ENCODE assay signal across 13 cellular contexts in genomic region chr16:29126057-29126494, GRCh38.
DNase-seq lines count a peak whose midpoint lies in the region; ATAC-seq and TF ChIP-seq lines count a peak whose summit lies in the region.
"Had no signal": no experiment of that assay in that cellular context is flagged by ENCODE, and none has a peak within 500 bp of the region (broad histone marks: within the 10 kb centered on the region; RNA-seq: fewer than 3 reads in every experiment).

No MANE protein-coding gene starts in this region.

- peaks cover 20% of the 10 kb centered on the region for H3K36me3 Mint-ChIP-seq in activated T-helper 2 cell treated with anti-CD3 and anti-CD28 coated beads, Interferon-gamma antibody, Interleukin-2, Interleukin-4, amounts not matched to agents 10 μg/mL and 5 μg/mL and 100 μg/mL, durations not matched to agents 14 hours and 24 hours and 36 hours (ENCODE audit: low read depth)

- no peak for TF ChIP-seq POLR2A in tibial nerve (IDR thresholded peaks at IDR 0.05)

- ATAC-seq in lung (ENCODE audit: insufficient read depth, low FRiP score) = peak; percentile 42

- DNase-seq in CD1c-positive myeloid dendritic cell (ENCODE audit: extremely low spot score) (peak; percentile 92), HL-60 (ENCODE audit: low read depth in 1 of 2, low spot score in 1 of 2) (peak in 1 of 2 experiments; percentile 86), lung (ENCODE audit: low spot score) (no peak), cerebellar cortex (ENCODE audit: low spot score) (no peak), HK-2 (ENCODE audit: unreplicated experiment) (no peak), NAMALWA (ENCODE audit: low spot score) (no peak), tibial nerve (ENCODE audit: low spot score in 2 of 2) (no peak)
- DNase-seq in activated T-helper 2 cell treated with anti-CD3 and anti-CD28 coated beads, Interferon-gamma antibody, Interleukin-2, Interleukin-4, amounts not matched to agents 10 μg/mL and 5 μg/mL and 100 μg/mL, durations not matched to agents 14 hours and 24 hours and 36 hours (ENCODE audit: low spot score) = no peak
- DNase-seq: NCI-H1436, NCI-H82, testis had no signal

- H3K27me3 Mint-ChIP-seq in activated T-helper 2 cell treated with anti-CD3 and anti-CD28 coated beads, Interferon-gamma antibody, Interleukin-2, Interleukin-4, amounts not matched to agents 10 μg/mL and 5 μg/mL and 100 μg/mL, durations not matched to agents 14 hours and 24 hours and 36 hours (ENCODE audit: low read depth) = no peaks in the 10 kb centered on the region
- H3K27me3 Mint-ChIP-seq: memory B cell had no signal

- no peaks in the 10 kb centered on the region for H3K27me3 ChIP-seq in HL-60 (ENCODE audit: insufficient read depth, poor library complexity, severe bottlenecking)
- no peaks in the 10 kb centered on the region for H3K27me3 ChIP-seq in lung (ENCODE audit: control insufficient read depth, insufficient read depth)
- H3K27me3 ChIP-seq in tibial nerve = no peaks in the 10 kb centered on the region
- H3K27me3 ChIP-seq: testis had no signal

- no peak for TF ChIP-seq EP300 in tibial nerve (IDR thresholded peaks at IDR 0.05)

- H3K9me3 ChIP-seq in lung (ENCODE audit: control insufficient read depth in 2 of 2, insufficient read depth in 1 of 2, low read length in 1 of 2) (no peaks in the 10 kb centered on the region), tibial nerve (no peaks in the 10 kb centered on the region)
- H3K9me3 ChIP-seq: testis had no signal

- intact Hi-C loops in activated T-helper 2 cell treated with anti-CD3 and anti-CD28 coated beads, Interferon-gamma antibody, Interleukin-2, Interleukin-4, amounts not matched to agents 10 μg/mL and 5 μg/mL and 100 μg/mL, durations not matched to agents 14 hours and 24 hours and 36 hours (cut with micrococcal nuclease) = no loop called here

- no peaks in the 10 kb centered on the region for H3K36me3 ChIP-seq in lung (ENCODE audit: control insufficient read depth in 2 of 2, insufficient read depth in 2 of 2, low read length in 2 of 2)
- H3K36me3 ChIP-seq in tibial nerve = peaks cover 0 to 5% (median 0%) of the 10 kb centered on the region in 3 donors

- TF ChIP-seq CTCF in HL-60 (IDR thresholded peaks at IDR 0.05; ENCODE audit: insufficient read depth, low read length) (no peak), lung (IDR thresholded peaks at IDR 0.05; ENCODE audit: control extremely low read depth, extremely low read depth) (no peak), tibial nerve (IDR thresholded peaks at IDR 0.05) (no peak)

- 46 to 72% methylated on average over 15 of the region's 15 CpGs for WGBS in lung, 2 donors
- 87 to 89% methylated on average over 15 of the region's 15 CpGs for WGBS in tibial nerve, 2 donors

- H3K27ac ChIP-seq in HL-60 (replicated peaks) = peak overlapping the region; percentile 64
- peak overlapping the region in 1 of 2 donors; percentile 52 for H3K27ac ChIP-seq in lung (ENCODE audit: low read depth in 1 of 2, low read length in 1 of 2)
- H3K27ac ChIP-seq in tibial nerve = no peak overlapping the region
- H3K27ac ChIP-seq: SK-N-MC, testis had no signal

- H3K4me1 ChIP-seq in lung (ENCODE audit: control insufficient read depth in 2 of 2, insufficient read depth in 2 of 2, low read length in 2 of 2) = peaks cover 0 to 4% of the 10 kb centered on the region in 2 donors
- H3K4me1 ChIP-seq in tibial nerve = peaks cover 0 to 36% (median 6%) of the 10 kb centered on the region in 4 donors

- peaks cover 9% of the 10 kb centered on the region for H3K4me1 Mint-ChIP-seq in activated T-helper 2 cell treated with anti-CD3 and anti-CD28 coated beads, Interferon-gamma antibody, Interleukin-2, Interleukin-4, amounts not matched to agents 10 μg/mL and 5 μg/mL and 100 μg/mL, durations not matched to agents 14 hours and 24 hours and 36 hours (ENCODE audit: low read depth)

- peak overlapping the region; percentile 5 for H3K27ac Mint-ChIP-seq in activated T-helper 2 cell treated with anti-CD3 and anti-CD28 coated beads, Interferon-gamma antibody, Interleukin-2, Interleukin-4, amounts not matched to agents 10 μg/mL and 5 μg/mL and 100 μg/mL, durations not matched to agents 14 hours and 24 hours and 36 hours

- H3K9me3 Mint-ChIP-seq in activated T-helper 2 cell treated with anti-CD3 and anti-CD28 coated beads, Interferon-gamma antibody, Interleukin-2, Interleukin-4, amounts not matched to agents 10 μg/mL and 5 μg/mL and 100 μg/mL, durations not matched to agents 14 hours and 24 hours and 36 hours = no peaks in the 10 kb centered on the region
- H3K9me3 Mint-ChIP-seq: memory B cell had no signal

- H3K4me3 ChIP-seq in HL-60 (replicated peaks; ENCODE audit: insufficient read depth, low read length) (no peak overlapping the region), lung (no peak overlapping the region), tibial nerve (no peak overlapping the region)
- H3K4me3 ChIP-seq: SK-N-MC, testis had no signal

- H3K4me3 Mint-ChIP-seq in activated T-helper 2 cell treated with anti-CD3 and anti-CD28 coated beads, Interferon-gamma antibody, Interleukin-2, Interleukin-4, amounts not matched to agents 10 μg/mL and 5 μg/mL and 100 μg/mL, durations not matched to agents 14 hours and 24 hours and 36 hours (ENCODE audit: low read depth) = no peak overlapping the region
- H3K4me3 Mint-ChIP-seq: memory B cell had no signal
